1 cellular context compared by ENCODE assay signal in the genomic region with DNA sequence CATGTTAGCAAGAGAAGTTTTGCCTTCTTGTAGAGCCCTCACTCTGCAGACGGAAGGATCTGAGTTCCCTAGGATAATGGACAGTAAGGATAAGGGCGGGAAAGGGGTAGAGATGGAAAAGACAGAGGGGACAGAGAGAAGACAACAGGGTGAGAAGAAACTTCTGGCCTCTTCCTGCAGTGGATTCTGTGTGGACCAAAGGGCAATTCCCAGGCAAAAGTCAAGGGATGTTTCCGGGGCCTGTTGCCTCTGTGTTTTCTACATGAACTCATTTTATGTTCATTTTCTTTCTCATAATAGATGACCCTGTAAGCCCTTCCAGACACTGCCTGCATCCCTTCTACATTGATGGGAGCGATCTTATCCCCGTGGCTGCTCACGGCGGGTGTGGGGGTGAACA.
TF ChIP-seq lines count a peak whose summit lies in the region.

No MANE protein-coding gene starts in this region.

TF ChIP-seq in GM23338, 12 proteins besides CTCF, POLR2A, EP300 and RAD21 (continued from another document):
- TF ChIP-seq, protein P1, sequence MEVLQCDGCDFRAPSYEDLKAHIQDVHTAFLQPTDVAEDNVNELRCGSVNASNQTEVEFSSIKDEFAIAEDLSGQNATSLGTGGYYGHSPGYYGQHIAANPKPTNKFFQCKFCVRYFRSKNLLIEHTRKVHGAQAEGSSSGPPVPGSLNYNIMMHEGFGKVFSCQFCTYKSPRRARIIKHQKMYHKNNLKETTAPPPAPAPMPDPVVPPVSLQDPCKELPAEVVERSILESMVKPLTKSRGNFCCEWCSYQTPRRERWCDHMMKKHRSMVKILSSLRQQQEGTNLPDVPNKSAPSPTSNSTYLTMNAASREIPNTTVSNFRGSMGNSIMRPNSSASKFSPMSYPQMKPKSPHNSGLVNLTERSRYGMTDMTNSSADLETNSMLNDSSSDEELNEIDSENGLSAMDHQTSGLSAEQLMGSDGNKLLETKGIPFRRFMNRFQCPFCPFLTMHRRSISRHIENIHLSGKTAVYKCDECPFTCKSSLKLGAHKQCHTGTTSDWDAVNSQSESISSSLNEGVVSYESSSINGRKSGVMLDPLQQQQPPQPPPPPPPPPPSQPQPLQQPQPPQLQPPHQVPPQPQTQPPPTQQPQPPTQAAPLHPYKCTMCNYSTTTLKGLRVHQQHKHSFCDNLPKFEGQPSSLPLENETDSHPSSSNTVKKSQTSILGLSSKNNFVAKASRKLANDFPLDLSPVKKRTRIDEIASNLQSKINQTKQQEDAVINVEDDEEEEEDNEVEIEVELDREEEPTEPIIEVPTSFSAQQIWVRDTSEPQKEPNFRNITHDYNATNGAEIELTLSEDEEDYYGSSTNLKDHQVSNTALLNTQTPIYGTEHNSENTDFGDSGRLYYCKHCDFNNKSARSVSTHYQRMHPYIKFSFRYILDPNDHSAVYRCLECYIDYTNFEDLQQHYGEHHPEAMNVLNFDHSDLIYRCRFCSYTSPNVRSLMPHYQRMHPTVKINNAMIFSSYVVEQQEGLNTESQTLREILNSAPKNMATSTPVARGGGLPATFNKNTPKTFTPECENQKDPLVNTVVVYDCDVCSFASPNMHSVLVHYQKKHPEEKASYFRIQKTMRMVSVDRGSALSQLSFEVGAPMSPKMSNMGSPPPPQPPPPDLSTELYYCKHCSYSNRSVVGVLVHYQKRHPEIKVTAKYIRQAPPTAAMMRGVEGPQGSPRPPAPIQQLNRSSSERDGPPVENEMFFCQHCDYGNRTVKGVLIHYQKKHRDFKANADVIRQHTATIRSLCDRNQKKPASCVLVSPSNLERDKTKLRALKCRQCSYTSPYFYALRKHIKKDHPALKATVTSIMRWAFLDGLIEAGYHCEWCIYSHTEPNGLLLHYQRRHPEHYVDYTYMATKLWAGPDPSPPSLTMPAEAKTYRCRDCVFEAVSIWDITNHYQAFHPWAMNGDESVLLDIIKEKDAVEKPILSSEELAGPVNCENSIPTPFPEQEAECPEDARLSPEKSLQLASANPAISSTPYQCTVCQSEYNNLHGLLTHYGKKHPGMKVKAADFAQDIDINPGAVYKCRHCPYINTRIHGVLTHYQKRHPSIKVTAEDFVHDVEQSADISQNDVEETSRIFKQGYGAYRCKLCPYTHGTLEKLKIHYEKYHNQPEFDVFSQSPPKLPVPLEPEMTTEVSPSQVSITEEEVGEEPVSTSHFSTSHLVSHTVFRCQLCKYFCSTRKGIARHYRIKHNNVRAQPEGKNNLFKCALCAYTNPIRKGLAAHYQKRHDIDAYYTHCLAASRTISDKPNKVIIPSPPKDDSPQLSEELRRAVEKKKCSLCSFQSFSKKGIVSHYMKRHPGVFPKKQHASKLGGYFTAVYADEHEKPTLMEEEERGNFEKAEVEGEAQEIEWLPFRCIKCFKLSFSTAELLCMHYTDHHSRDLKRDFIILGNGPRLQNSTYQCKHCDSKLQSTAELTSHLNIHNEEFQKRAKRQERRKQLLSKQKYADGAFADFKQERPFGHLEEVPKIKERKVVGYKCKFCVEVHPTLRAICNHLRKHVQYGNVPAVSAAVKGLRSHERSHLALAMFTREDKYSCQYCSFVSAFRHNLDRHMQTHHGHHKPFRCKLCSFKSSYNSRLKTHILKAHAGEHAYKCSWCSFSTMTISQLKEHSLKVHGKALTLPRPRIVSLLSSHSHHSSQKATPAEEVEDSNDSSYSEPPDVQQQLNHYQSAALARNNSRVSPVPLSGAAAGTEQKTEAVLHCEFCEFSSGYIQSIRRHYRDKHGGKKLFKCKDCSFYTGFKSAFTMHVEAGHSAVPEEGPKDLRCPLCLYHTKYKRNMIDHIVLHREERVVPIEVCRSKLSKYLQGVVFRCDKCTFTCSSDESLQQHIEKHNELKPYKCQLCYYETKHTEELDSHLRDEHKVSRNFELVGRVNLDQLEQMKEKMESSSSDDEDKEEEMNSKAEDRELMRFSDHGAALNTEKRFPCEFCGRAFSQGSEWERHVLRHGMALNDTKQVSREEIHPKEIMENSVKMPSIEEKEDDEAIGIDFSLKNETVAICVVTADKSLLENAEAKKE (CRISPR knock-in tag; IDR thresholded peaks at IDR 0.05), result no peak
- no peak for TF ChIP-seq NANOG (IDR thresholded peaks at IDR 0.05; ENCODE audit: borderline replicate concordance)
- TF ChIP-seq, protein P2, sequence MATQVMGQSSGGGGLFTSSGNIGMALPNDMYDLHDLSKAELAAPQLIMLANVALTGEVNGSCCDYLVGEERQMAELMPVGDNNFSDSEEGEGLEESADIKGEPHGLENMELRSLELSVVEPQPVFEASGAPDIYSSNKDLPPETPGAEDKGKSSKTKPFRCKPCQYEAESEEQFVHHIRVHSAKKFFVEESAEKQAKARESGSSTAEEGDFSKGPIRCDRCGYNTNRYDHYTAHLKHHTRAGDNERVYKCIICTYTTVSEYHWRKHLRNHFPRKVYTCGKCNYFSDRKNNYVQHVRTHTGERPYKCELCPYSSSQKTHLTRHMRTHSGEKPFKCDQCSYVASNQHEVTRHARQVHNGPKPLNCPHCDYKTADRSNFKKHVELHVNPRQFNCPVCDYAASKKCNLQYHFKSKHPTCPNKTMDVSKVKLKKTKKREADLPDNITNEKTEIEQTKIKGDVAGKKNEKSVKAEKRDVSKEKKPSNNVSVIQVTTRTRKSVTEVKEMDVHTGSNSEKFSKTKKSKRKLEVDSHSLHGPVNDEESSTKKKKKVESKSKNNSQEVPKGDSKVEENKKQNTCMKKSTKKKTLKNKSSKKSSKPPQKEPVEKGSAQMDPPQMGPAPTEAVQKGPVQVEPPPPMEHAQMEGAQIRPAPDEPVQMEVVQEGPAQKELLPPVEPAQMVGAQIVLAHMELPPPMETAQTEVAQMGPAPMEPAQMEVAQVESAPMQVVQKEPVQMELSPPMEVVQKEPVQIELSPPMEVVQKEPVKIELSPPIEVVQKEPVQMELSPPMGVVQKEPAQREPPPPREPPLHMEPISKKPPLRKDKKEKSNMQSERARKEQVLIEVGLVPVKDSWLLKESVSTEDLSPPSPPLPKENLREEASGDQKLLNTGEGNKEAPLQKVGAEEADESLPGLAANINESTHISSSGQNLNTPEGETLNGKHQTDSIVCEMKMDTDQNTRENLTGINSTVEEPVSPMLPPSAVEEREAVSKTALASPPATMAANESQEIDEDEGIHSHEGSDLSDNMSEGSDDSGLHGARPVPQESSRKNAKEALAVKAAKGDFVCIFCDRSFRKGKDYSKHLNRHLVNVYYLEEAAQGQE (IDR thresholded peaks at IDR 0.05; ENCODE audit: unreplicated experiment), result no peak
- TF ChIP-seq, protein P3, sequence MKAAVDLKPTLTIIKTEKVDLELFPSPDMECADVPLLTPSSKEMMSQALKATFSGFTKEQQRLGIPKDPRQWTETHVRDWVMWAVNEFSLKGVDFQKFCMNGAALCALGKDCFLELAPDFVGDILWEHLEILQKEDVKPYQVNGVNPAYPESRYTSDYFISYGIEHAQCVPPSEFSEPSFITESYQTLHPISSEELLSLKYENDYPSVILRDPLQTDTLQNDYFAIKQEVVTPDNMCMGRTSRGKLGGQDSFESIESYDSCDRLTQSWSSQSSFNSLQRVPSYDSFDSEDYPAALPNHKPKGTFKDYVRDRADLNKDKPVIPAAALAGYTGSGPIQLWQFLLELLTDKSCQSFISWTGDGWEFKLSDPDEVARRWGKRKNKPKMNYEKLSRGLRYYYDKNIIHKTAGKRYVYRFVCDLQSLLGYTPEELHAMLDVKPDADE (IDR thresholded peaks at IDR 0.05), result no peak
- TF ChIP-seq JUNB (IDR thresholded peaks at IDR 0.05; ENCODE audit: unreplicated experiment), result no peak
- no peak for TF ChIP-seq ZNF114 (CRISPR knock-in tag; IDR thresholded peaks at IDR 0.05)
- TF ChIP-seq STAT1 (IDR thresholded peaks at IDR 0.05; ENCODE audit: unreplicated experiment), result no peak
- TF ChIP-seq EZH2 (IDR thresholded peaks at IDR 0.05; ENCODE audit: low read depth, unreplicated experiment), result no peak
- TF ChIP-seq ZNF331 (CRISPR knock-in tag; IDR thresholded peaks at IDR 0.05; ENCODE audit: low read depth), result no peak
